18 cellular contexts compared by ENCODE assay signal in the genomic region with DNA sequence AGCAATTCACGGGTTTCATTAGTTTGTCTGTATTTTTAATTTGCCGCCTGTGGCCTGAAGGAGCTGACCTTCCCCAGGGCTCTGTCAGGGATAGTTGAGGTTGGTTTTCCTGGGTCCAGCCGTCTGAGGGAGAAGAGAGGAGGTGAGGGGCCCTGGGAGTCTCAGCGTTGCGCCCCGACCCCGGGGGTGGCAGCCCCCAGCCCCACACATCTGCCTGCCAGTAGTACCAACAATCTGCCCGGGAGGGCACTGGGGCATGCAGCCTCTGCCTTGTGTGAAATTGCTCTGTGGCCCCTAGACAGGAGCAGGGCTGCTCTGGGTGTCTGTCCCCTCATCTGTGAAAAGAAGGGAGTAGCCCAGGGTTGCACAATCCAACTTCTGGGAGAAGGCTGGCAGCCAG. TPM values are rescaled to one million over a fixed set of nuclear protein-coding genes. Genes with fewer than 3 reads are reported as not detected.
DNase-seq lines count a peak whose midpoint lies in the region; ATAC-seq, FAIRE-seq and TF ChIP-seq lines count a peak whose summit lies in the region.
"Had no signal": no experiment of that assay in that cellular context is flagged by ENCODE, and none has a peak within 500 bp of the region (broad histone marks: within the 10 kb centered on the region; RNA-seq: fewer than 3 reads in every experiment).

No MANE protein-coding gene starts in this region.

- H3K27ac ChIP-seq in caudate nucleus (ENCODE audit: low read depth, low read length) (peak overlapping the region; percentile 44), H1 (ENCODE audit: low read depth, low read length) (no peak overlapping the region)
- H3K27ac ChIP-seq in CD8-positive, alpha-beta memory T cell (ENCODE audit: low read depth, low read length), result no peak overlapping the region
- H3K27ac ChIP-seq: 22Rv1, A549, C4-2B had no signal

- H2BK12ac ChIP-seq in H1 (ENCODE audit: low read depth, low read length), result peak overlapping the region; percentile 17; the same call in 1 of the 2 replicates

- peaks cover 11 to 24% of the 10 kb centered on the region in 2 experiments for H4K20me1 ChIP-seq in H1 (replicated peaks in 1 of 2; ENCODE audit: control insufficient read depth in 1 of 2, insufficient read depth in 2 of 2, low read length in 2 of 2)

- no peak overlapping the region for H2AK5ac ChIP-seq in H1 (ENCODE audit: low read depth, low read length)

- H4K91ac ChIP-seq in H1 (replicated peaks; ENCODE audit: insufficient read length, low read length), result no peak overlapping the region

- no peak overlapping the region for H2AFZ ChIP-seq in H1 (ENCODE audit: low read length)

- H3K4me1 ChIP-seq in H1 (replicated peaks in 1 of 4; ENCODE audit: control insufficient read depth in 3 of 4, insufficient read depth in 4 of 4, low read length in 3 of 4), result peaks cover 0 to 11% (median 6%) of the 10 kb centered on the region in 4 experiments; a peak in 6 of 7 replicates
- H3K4me1 ChIP-seq in CD8-positive, alpha-beta memory T cell (ENCODE audit: insufficient read depth, low read length), result peaks cover 6% of the 10 kb centered on the region
- H3K4me1 ChIP-seq: A549, HAP-1 had no signal

- TF ChIP-seq EP300 in H1 (IDR thresholded peaks at IDR 0.05; ENCODE audit: borderline replicate concordance in 1 of 2, low read depth in 2 of 2, low read length in 2 of 2), result no peak

- POLR2A ChIA-PET in H1 (lab: Charles Lee; ENCODE audit: partially characterized antibody), result no interaction called here
- POLR2A ChIA-PET in CD8-positive, alpha-beta memory T cell (lab: Charles Lee), result no interaction called here

- no peak overlapping the region; the same call in 1 of the 2 replicates for H4K8ac ChIP-seq in H1 (ENCODE audit: extremely low read depth, insufficient read depth, low read length)

- H3K9ac ChIP-seq in H1 (replicated peaks in 1 of 4; ENCODE audit: extremely low read depth in 1 of 4, low read depth in 3 of 4, low read length in 3 of 4), result no peak overlapping the region

- no peak for TF ChIP-seq RAD21 in H1 (IDR thresholded peaks at IDR 0.05 in 1 of 2, conservative IDR thresholded peaks at IDR 0.05 in 1 of 2; ENCODE audit: low read depth in 2 of 2, low read length in 2 of 2)

- FAIRE-seq in H1 (lab: Jason Lieb, UNC), result no peak
- FAIRE-seq: A549 had no signal

- CTCF ChIA-PET in H1 (lab: Charles Lee; ENCODE audit: partially characterized antibody), result interaction anchor here (0.7 to 1.0 kb wide), 2 partner anchors 10 to 15 kb away, joined by 4 to 5 read pairs; no protein-coding TSS in a partner anchor
- CTCF ChIA-PET in CD8-positive, alpha-beta memory T cell (lab: Charles Lee), result no interaction called here

- H2BK5ac ChIP-seq in H1 (ENCODE audit: low read depth, low read length), result no peak overlapping the region

- H3K4ac ChIP-seq in H1 (replicated peaks; ENCODE audit: insufficient read length, low read depth, low read length), result no peak overlapping the region

- H3K23me2 ChIP-seq in H1 (ENCODE audit: low read depth, low read length), result no peaks in the 10 kb centered on the region

- no peaks in the 10 kb centered on the region for H3K27me3 ChIP-seq in H1 (replicated peaks in 1 of 4; ENCODE audit: control insufficient read depth in 3 of 4, extremely low read depth in 1 of 4, insufficient read depth in 3 of 4, low read length in 3 of 4)
- H3K27me3 ChIP-seq in CD8-positive, alpha-beta memory T cell (ENCODE audit: insufficient read depth, low read length, poor library complexity, severe bottlenecking), result peaks cover 11% of the 10 kb centered on the region

- 90% methylated on average over 8 of the region's 8 CpGs; no CpG with 5 or more reads in 1 of the 2 experiments for WGBS in H1 (ENCODE audit: extremely low coverage in 1 of 2, insufficient coverage in 1 of 2, insufficient read length in 1 of 2, insufficient replicate concordance in 2 of 2, low coverage in 1 of 2, low lambda C conversion rate in 2 of 2, missing lambda C conversion rate in 1 of 2), 2 experiments

- H3K9me3 Mint-ChIP-seq in activated naive CD4-positive, alpha-beta T cell treated with anti-CD3 and anti-CD28 coated beads, Interleukin-2, amount 50 U/mL, for 24 hours, result no peaks in the 10 kb centered on the region
- H3K9me3 Mint-ChIP-seq in activated naive CD4-positive, alpha-beta T cell treated with anti-CD3 and anti-CD28 coated beads, Interleukin-2, amount 50 U/mL, for 72 hours, result no peaks in the 10 kb centered on the region
- H3K9me3 Mint-ChIP-seq in CD8-positive, alpha-beta memory T cell, result peaks cover 0 to 2% (median 0%) of the 10 kb centered on the region in 5 donors
- H3K9me3 Mint-ChIP-seq: CD4-positive, alpha-beta T cell had no signal

- TF ChIP-seq POLR2A in H1 (IDR thresholded peaks at IDR 0.05; ENCODE audit: control extremely low read depth in 1 of 2, low read depth in 2 of 2, low read length in 2 of 2), result no peak

- H2BK20ac ChIP-seq in H1 (ENCODE audit: low read length), result no peak overlapping the region

- no peak overlapping the region for H3K4me3 Mint-ChIP-seq in activated naive CD4-positive, alpha-beta T cell treated with anti-CD3 and anti-CD28 coated beads, Interleukin-2, amount 50 U/mL, for 24 hours
- no peak overlapping the region for H3K4me3 Mint-ChIP-seq in CD8-positive, alpha-beta memory T cell
- H3K4me3 Mint-ChIP-seq: CD4-positive, alpha-beta T cell had no signal

- no peak for ATAC-seq in activated naive CD4-positive, alpha-beta T cell treated with anti-CD3 and anti-CD28 coated beads, Interleukin-2, amount 50 U/mL, for 72 hours
- ATAC-seq: A549 had no signal

- no peak overlapping the region for H3K14ac ChIP-seq in H1 (ENCODE audit: insufficient read length)

- H3K18ac ChIP-seq in H1 (ENCODE audit: extremely low read depth, low read length), result no peak overlapping the region

- H3K36me3 Mint-ChIP-seq in activated naive CD4-positive, alpha-beta T cell treated with anti-CD3 and anti-CD28 coated beads, Interleukin-2, amount 50 U/mL, for 24 hours, result no peaks in the 10 kb centered on the region
- no peaks in the 10 kb centered on the region for H3K36me3 Mint-ChIP-seq in activated naive CD4-positive, alpha-beta T cell treated with anti-CD3 and anti-CD28 coated beads, Interleukin-2, amount 50 U/mL, for 72 hours
- no peaks in the 10 kb centered on the region for H3K36me3 Mint-ChIP-seq in CD8-positive, alpha-beta memory T cell

- H3K23ac ChIP-seq in H1 (ENCODE audit: insufficient read length), result no peak overlapping the region

- peaks cover under 1% of the 10 kb centered on the region for H3K4me1 Mint-ChIP-seq in activated naive CD4-positive, alpha-beta T cell treated with anti-CD3 and anti-CD28 coated beads, Interleukin-2, amount 50 U/mL, for 24 hours
- H3K4me1 Mint-ChIP-seq in CD8-positive, alpha-beta memory T cell, result peaks cover 2 to 11% (median 9%) of the 10 kb centered on the region in 3 donors

- peaks cover 0 to 55% of the 10 kb centered on the region in 2 experiments; a peak in 2 of 4 replicates for H3K79me2 ChIP-seq in H1 (ENCODE audit: control insufficient read depth in 1 of 2, insufficient read depth in 2 of 2, low read length in 2 of 2)

- TF ChIP-seq CTCF in H1 (IDR thresholded peaks at IDR 0.05; ENCODE audit: control extremely low read depth in 1 of 3, insufficient read depth in 1 of 3, low read depth in 1 of 3, low read length in 3 of 3), result no peak

- DNase-seq in activated naive CD4-positive, alpha-beta T cell treated with anti-CD3 and anti-CD28 coated beads, Interleukin-2, amount 50 U/mL, for 72 hours (ENCODE audit: low spot score in 2 of 2), result no peak
- DNase-seq in caudate nucleus (lab: John Stamatoyannopoulos, UW), result no peak
- DNase-seq in H1 (ENCODE audit: low read depth in 1 of 2, low spot score in 2 of 2), result no peak
- DNase-seq in activated T-cell treated with anti-CD3 and anti-CD28 coated beads for 4 hours, result no peak
- no peak for DNase-seq in H4 (ENCODE audit: low spot score)
- no peak for DNase-seq in CD8-positive, alpha-beta memory T cell
- DNase-seq: AML-193; CD4-positive, alpha-beta T cell; DMS153; DMS79; GF-D8; GOT3 had no signal

- H3K9me3 ChIP-seq in H1 (ENCODE audit: insufficient read depth in 2 of 2, low read depth in 1 of 2, low read length in 1 of 2), result no peaks in the 10 kb centered on the region
- H3K9me3 ChIP-seq in CD8-positive, alpha-beta memory T cell (ENCODE audit: low read length), result no peaks in the 10 kb centered on the region
- H3K9me3 ChIP-seq: A549, HAP-1 had no signal

- H3K79me1 ChIP-seq in H1 (ENCODE audit: low read depth, low read length), result peaks cover 15% of the 10 kb centered on the region

- no peak overlapping the region for H2BK15ac ChIP-seq in H1 (ENCODE audit: low read length)

- H4K5ac ChIP-seq in H1 (ENCODE audit: insufficient read length, low read depth, low read length), result no peak overlapping the region

- H3K56ac ChIP-seq in H1 (replicated peaks; ENCODE audit: insufficient read length, low read depth, low read length), result no peak overlapping the region

- peaks cover 35% of the 10 kb centered on the region for H3K27me3 Mint-ChIP-seq in activated naive CD4-positive, alpha-beta T cell treated with anti-CD3 and anti-CD28 coated beads, Interleukin-2, amount 50 U/mL, for 24 hours
- H3K27me3 Mint-ChIP-seq in CD8-positive, alpha-beta memory T cell, result peaks cover 40 to 48% of the 10 kb centered on the region in 2 donors

- no peak overlapping the region for H2BK120ac ChIP-seq in H1 (replicated peaks; ENCODE audit: low read depth, low read length)

- no peak overlapping the region for H3K4me2 ChIP-seq in H1 (ENCODE audit: insufficient read depth in 1 of 2, low read depth in 2 of 2, low read length in 2 of 2)
- H3K4me2 ChIP-seq: A549 had no signal

- H3K27ac Mint-ChIP-seq in activated naive CD4-positive, alpha-beta T cell treated with anti-CD3 and anti-CD28 coated beads, Interleukin-2, amount 50 U/mL, for 24 hours, result peak overlapping the region; percentile 41
- H3K27ac Mint-ChIP-seq in activated naive CD4-positive, alpha-beta T cell treated with anti-CD3 and anti-CD28 coated beads, Interleukin-2, amount 50 U/mL, for 72 hours, result no peak overlapping the region
- no peak overlapping the region for H3K27ac Mint-ChIP-seq in CD8-positive, alpha-beta memory T cell
- H3K27ac Mint-ChIP-seq: CD4-positive, alpha-beta T cell had no signal

- peaks cover 0 to 4% (median 0%) of the 10 kb centered on the region in 4 experiments; a peak in 1 of 8 replicates for H3K36me3 ChIP-seq in H1 (ENCODE audit: control insufficient read depth in 2 of 4, insufficient read depth in 4 of 4, low read length in 3 of 4)
- no peaks in the 10 kb centered on the region for H3K36me3 ChIP-seq in CD8-positive, alpha-beta memory T cell (ENCODE audit: insufficient read depth, low read length)
- H3K36me3 ChIP-seq: HAP-1 had no signal

- no peak overlapping the region for H3K4me3 ChIP-seq in H1 (ENCODE audit: extremely low read depth in 1 of 4, insufficient read depth in 2 of 4, low read depth in 3 of 4, low read length in 4 of 4)
- no peak overlapping the region for H3K4me3 ChIP-seq in CD8-positive, alpha-beta memory T cell (ENCODE audit: low read length)
- H3K4me3 ChIP-seq: A549, HAP-1 had no signal

RNA-seq across cellular contexts. Expression of gene B3GAT1, which starts 6.6 kb away (rescaled TPM):
- under 1 TPM; 0.09 to 0.23 TPM for total RNA-seq in activated naive CD4-positive, alpha-beta T cell treated with anti-CD3 and anti-CD28 coated beads, Interleukin-2, amount 50 U/mL, for 72 hours
- 32.4 and 35.0 TPM in 2 replicates for total RNA-seq in H1 (2021; fragmentation: NEBNext Ultra II Directional; extraction: Animal tissue kit (Norgen Biotek cat#: 25700))
- polyA plus RNA-seq in H1 (2011; rRNA removed), result 19.7 and 27.0 TPM in 2 replicates
- 18.2 TPM for polyA plus RNA-seq in H1 (2011; cell fraction: cytosol; rRNA removed)
- 46.6 TPM for polyA plus RNA-seq in H1 (2011; cell fraction: nucleus; rRNA removed)
- 22.6 to 25.8 TPM (median 24.3 TPM) in 4 replicates for polyA plus RNA-seq in H1 (2012, experiment 1 of 2)
- polyA plus RNA-seq in H1 (2012, experiment 2 of 2), result 23.0 TPM
- 16.5 TPM for polyA plus RNA-seq in H1 (2013, experiment 1 of 2)
- 16.3 TPM for polyA plus RNA-seq in H1 (2013, experiment 2 of 2)
- polyA minus RNA-seq in H1 (2011; rRNA and poly(A)+ RNA removed), result 10.1 and 12.8 TPM in 2 replicates
- polyA minus RNA-seq in H1 (2011; cell fraction: cytosol; rRNA and poly(A)+ RNA removed), result 15.9 TPM
- 20.5 TPM for polyA minus RNA-seq in H1 (2011; cell fraction: nucleus; rRNA and poly(A)+ RNA removed)
- total RNA-seq in H4 (2014; rRNA removed; shearing (Covaris generic)), result 2.2 and 2.6 TPM in 2 replicates
- total RNA-seq in CD8-positive, alpha-beta memory T cell, result under 1 TPM; 0.35 to 0.44 TPM
- 0.07 TPM for polyA plus RNA-seq in CD8-positive, alpha-beta memory T cell
- polyA plus RNA-seq: A549, BJ had no signal
